ENCODE assay signal across 13 cellular contexts in the genomic region with DNA sequence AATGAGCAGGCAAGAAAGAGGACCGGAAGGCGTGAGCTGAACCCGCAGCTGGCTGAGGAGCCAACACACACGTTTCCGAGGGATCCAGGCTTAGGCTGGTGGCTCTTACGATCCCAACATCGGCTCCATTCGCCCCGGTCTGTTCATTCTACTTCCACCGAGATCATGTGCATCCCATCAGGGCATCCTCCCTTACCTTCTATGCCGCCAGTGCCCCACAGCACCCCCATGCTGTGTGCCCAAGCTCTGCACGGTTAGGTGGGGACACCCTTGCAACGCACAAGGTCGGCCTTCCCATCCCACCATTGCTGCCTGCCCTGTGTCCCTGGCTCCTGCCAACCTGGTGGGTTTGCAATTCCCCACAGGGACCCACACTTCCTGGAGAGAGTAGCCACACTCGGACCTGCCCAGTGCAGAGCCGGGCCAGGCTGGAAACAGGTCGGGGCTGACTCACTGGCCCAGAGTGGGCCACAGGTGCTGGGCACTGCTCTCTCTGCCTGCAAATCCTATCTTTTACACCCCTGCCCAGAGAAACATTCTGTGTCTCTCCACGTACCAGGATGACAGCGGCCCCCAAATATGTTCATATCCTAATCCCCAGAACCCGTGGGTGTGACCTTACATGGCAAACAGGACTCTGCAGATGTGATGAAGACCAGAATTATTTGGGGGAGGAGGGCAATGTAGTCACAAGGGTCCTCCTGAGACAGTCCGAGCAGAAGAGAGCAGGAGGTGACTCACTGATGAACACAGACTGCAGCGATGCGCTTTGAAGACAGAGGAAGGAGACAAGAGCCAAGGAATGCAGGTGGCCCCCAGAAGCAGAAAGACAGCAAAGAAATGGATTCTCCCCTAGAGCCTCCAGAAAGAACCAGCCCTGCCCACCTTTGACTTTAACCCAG.
DNase-seq lines count a peak whose midpoint lies in the region; TF ChIP-seq lines count a peak whose summit lies in the region.
"Had no signal": no experiment of that assay in that cellular context is flagged by ENCODE, and none has a peak within 500 bp of the region (broad histone marks: within the 10 kb centered on the region; RNA-seq: fewer than 3 reads in every experiment).

No MANE protein-coding gene starts in this region.

- WGBS in neuronal stem cell (ENCODE audit: extremely low coverage in 2 of 2, insufficient read length in 2 of 2, insufficient replicate concordance in 1 of 2), 2 donors = no CpG with 5 or more reads among the region's 23 CpGs

- H3K79me1 ChIP-seq in neuronal stem cell (ENCODE audit: low read depth, low read length) = no peaks in the 10 kb centered on the region

- TF ChIP-seq CTCF in brain microvascular endothelial cell (IDR thresholded peaks at IDR 0.05; ENCODE audit: low read depth, low read length, missing control alignments) = no peak
- no peak for TF ChIP-seq CTCF in uterus (IDR thresholded peaks at IDR 0.05)

- H3K18ac ChIP-seq in neuronal stem cell (ENCODE audit: low read length) = no peak overlapping the region

- in situ Hi-C loops in brain microvascular endothelial cell (cut with HindIII; ENCODE audit: low pct_ligation_motif_present, low sequenced_read_pairs) = no loop called here

- H3K27me3 ChIP-seq in brain microvascular endothelial cell (replicated peaks) = no peaks in the 10 kb centered on the region
- no peaks in the 10 kb centered on the region for H3K27me3 ChIP-seq in neuronal stem cell (ENCODE audit: control insufficient read depth in 3 of 3, insufficient read depth in 3 of 3, low read depth in 1 of 3, low read length in 3 of 3)
- no peaks in the 10 kb centered on the region for H3K27me3 ChIP-seq in uterus
- H3K27me3 ChIP-seq: tibial nerve had no signal

- H3K14ac ChIP-seq in neuronal stem cell (ENCODE audit: low read length) = no peak overlapping the region

- H3K36me3 ChIP-seq in brain microvascular endothelial cell (replicated peaks) = no peaks in the 10 kb centered on the region
- H3K36me3 ChIP-seq in neuronal stem cell (replicated peaks in 1 of 2; ENCODE audit: control insufficient read depth in 2 of 2, insufficient read depth in 2 of 2, low read length in 2 of 2) = no peaks in the 10 kb centered on the region
- no peaks in the 10 kb centered on the region for H3K36me3 ChIP-seq in uterus
- H3K36me3 ChIP-seq: tibial nerve had no signal

- H2BK12ac ChIP-seq in neuronal stem cell (ENCODE audit: low read length) = peak overlapping the region; percentile 42

- H2BK15ac ChIP-seq in neuronal stem cell (ENCODE audit: low read length) = peak overlapping the region; percentile 15

- H3K4me3 ChIP-seq in brain microvascular endothelial cell (ENCODE audit: low read depth, low read length) = no peak overlapping the region
- H3K4me3 ChIP-seq in neuronal stem cell (ENCODE audit: low read length in 2 of 2) = peak overlapping the region in 1 of 2 donors; percentile 63
- H3K4me3 ChIP-seq in uterus = no peak overlapping the region
- H3K4me3 ChIP-seq: tibial nerve had no signal

- H3K4me1 ChIP-seq in neuronal stem cell (ENCODE audit: control insufficient read depth in 2 of 2, insufficient read depth in 1 of 2, low read depth in 1 of 2, low read length in 2 of 2) = peaks cover 0 to 2% of the 10 kb centered on the region in 2 donors
- no peaks in the 10 kb centered on the region for H3K4me1 ChIP-seq in uterus

- no peak overlapping the region for H3K23ac ChIP-seq in neuronal stem cell (ENCODE audit: low read depth, low read length, poor library complexity)

- DNase-seq in Daoy (ENCODE audit: low read depth) = peak; percentile 74
- peak; percentile 65 for DNase-seq in LHCN-M2 (ENCODE audit: low read depth)
- peak; percentile 71 for DNase-seq in brain microvascular endothelial cell
- DNase-seq in neuronal stem cell (ENCODE audit: low spot score) = no peak
- no peak for DNase-seq in NCI-H2081 treated with DMSO at 0.1 percent for 48 hours (lab: John Stamatoyannopoulos, UW)
- no peak for DNase-seq in NCI-H2171 (lab: John Stamatoyannopoulos, UW)
- no peak for DNase-seq in NCI-H2196 treated with DMSO at 0.1 percent for 48 hours (lab: John Stamatoyannopoulos, UW; ENCODE audit: unreplicated experiment)
- DNase-seq in uterus = no peak
- DNase-seq: activated T-cell treated with anti-CD3 and anti-CD28 coated beads, Interleukin-2, amount 50 U/mL, for 1 hour; glutamatergic neuron; NCI-H187 treated with DMSO at 0.1 percent for 48 hours; T-helper 9 cell had no signal

- H2BK120ac ChIP-seq in neuronal stem cell (ENCODE audit: low read depth, low read length) = no peak overlapping the region

- peaks cover 0 to 3% of the 10 kb centered on the region in 2 donors for H3K9me3 ChIP-seq in neuronal stem cell (replicated peaks in 1 of 2; ENCODE audit: control insufficient read depth in 2 of 2, insufficient read depth in 1 of 2, low read depth in 1 of 2, low read length in 2 of 2)
- no peaks in the 10 kb centered on the region for H3K9me3 ChIP-seq in uterus

- no peak overlapping the region for H3K4ac ChIP-seq in neuronal stem cell (ENCODE audit: low read length)

- no peak overlapping the region for H2AFZ ChIP-seq in neuronal stem cell (ENCODE audit: low read length)

- intact Hi-C loops in uterus (cut with DNase I; ENCODE audit: low total_unique reads) = no loop called here

- H3K9ac ChIP-seq in neuronal stem cell (ENCODE audit: low read depth, low read length, poor library complexity) = no peak overlapping the region

- no peak overlapping the region for H4K8ac ChIP-seq in neuronal stem cell (ENCODE audit: low read depth, low read length)

- no peak overlapping the region for H3K4me2 ChIP-seq in neuronal stem cell (ENCODE audit: insufficient read depth, low read length, poor library complexity, severe bottlenecking)

- no peak overlapping the region for H2BK5ac ChIP-seq in neuronal stem cell (ENCODE audit: low read length)

- no peak overlapping the region for H4K91ac ChIP-seq in neuronal stem cell (ENCODE audit: low read depth, low read length, poor library complexity)

- H2AK5ac ChIP-seq in neuronal stem cell (ENCODE audit: low read depth, low read length) = no peak overlapping the region

- TF ChIP-seq POLR2A in uterus (IDR thresholded peaks at IDR 0.05) = no peak

- H3K27ac ChIP-seq in brain microvascular endothelial cell (no peak overlapping the region), neuronal stem cell (replicated peaks; ENCODE audit: low read length) (no peak overlapping the region), uterus (no peak overlapping the region)
- H3K27ac ChIP-seq: tibial nerve had no signal

Comparison
In these comparisons a context has a peak if more than half of its experiments do, and no peak if none do; other contexts are left out.
1. DNase-seq: peak in Daoy (single experiment), LHCN-M2 (single experiment) and brain microvascular endothelial cell (single experiment); none in neuronal stem cell (single experiment), NCI-H2081 treated with DMSO at 0.1 percent for 48 hours (single experiment), NCI-H2171 (single experiment), NCI-H2196 treated with DMSO at 0.1 percent for 48 hours (single experiment) and uterus (0 of 2).